In the genomic region with DNA sequence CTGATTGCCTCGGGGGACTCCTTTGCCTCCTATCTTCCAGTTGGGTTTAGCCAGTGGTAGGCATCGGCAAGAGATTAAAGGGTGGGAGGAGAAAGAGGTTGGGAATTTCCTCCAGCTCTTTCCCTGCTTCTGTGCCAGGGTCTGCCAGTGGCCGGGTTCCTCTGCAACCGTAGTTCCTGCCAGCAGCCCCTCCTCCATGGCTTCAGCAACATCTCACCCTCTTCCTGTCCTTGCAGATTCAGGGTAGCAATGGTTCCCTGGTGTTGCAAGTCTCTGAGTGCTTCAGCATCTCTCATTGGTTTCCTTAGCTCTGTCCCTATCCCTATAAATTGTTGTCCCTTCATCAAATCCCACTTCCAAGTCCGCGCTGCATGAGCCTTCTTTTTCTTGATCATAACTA, we compare ENCODE assay signal across 24 cellular contexts.
DNase-seq lines count a peak whose midpoint lies in the region; ATAC-seq, FAIRE-seq and TF ChIP-seq lines count a peak whose summit lies in the region.
"Had no signal": no experiment of that assay in that cellular context is flagged by ENCODE, and none has a peak within 500 bp of the region (broad histone marks: within the 10 kb centered on the region; RNA-seq: fewer than 3 reads in every experiment).

No MANE protein-coding gene starts in this region.

- no peak for TF ChIP-seq POLR2A in Peyer's patch (IDR thresholded peaks at IDR 0.05)

- no peak for TF ChIP-seq CTCF in natural killer cell (IDR thresholded peaks at IDR 0.05)
- no peak for TF ChIP-seq CTCF in D721Med (IDR thresholded peaks at IDR 0.05; ENCODE audit: insufficient read depth, missing control alignments)
- no peak for TF ChIP-seq CTCF in Peyer's patch (IDR thresholded peaks at IDR 0.05)

- intact Hi-C loops in activated T-helper 1 cell treated with anti-CD3 and anti-CD28 coated beads, Interleukin-12 subunit alpha, Interleukin-12 subunit beta, Interleukin-2, Interleukin-4 antibody, amounts not matched to agents 30 ng/mL and 10 ng/mL and 1 ng/mL, durations not matched to agents 14 hours and 24 hours and 36 hours (cut with micrococcal nuclease), result loop anchor here (1.0 to 5.0 kb wide), 8 partner anchors 65 to 470 kb away; no protein-coding TSS in a partner anchor
- intact Hi-C loops in natural killer cell (cut with micrococcal nuclease), result loop anchor here (5.0 to 10.0 kb wide), 2 partner anchors 40 to 102 kb away; no protein-coding TSS in a partner anchor

- peaks cover 0 to 18% (median 3%) of the 10 kb centered on the region in 4 donors for H3K4me1 ChIP-seq in Peyer's patch

- H3K27ac ChIP-seq in Peyer's patch, result no peak overlapping the region
- H3K27ac ChIP-seq: esophagus squamous epithelium, hepatocyte, RWPE1, stomach, VCaP had no signal

- H3K4me1 Mint-ChIP-seq in stimulated activated naive CD8-positive, alpha-beta T cell treated with anti-CD3 and anti-CD28 coated beads, Interleukin-15, Interleukin-2, amounts not matched to agents 100 ng/mL and 50 ng/mL, for 24 hours (ENCODE audit: low read depth), result peaks cover 67% of the 10 kb centered on the region
- H3K4me1 Mint-ChIP-seq in activated T-helper 1 cell treated with anti-CD3 and anti-CD28 coated beads, Interleukin-12 subunit alpha, Interleukin-12 subunit beta, Interleukin-2, Interleukin-4 antibody, amounts not matched to agents 30 ng/mL and 10 ng/mL and 1 ng/mL, durations not matched to agents 14 hours and 24 hours and 36 hours (ENCODE audit: low read depth), result peaks cover 80% of the 10 kb centered on the region
- H3K4me1 Mint-ChIP-seq in natural killer cell, result peaks cover 49 to 58% of the 10 kb centered on the region in 2 donors

- H3K27me3 ChIP-seq in Peyer's patch, result no peaks in the 10 kb centered on the region
- H3K27me3 ChIP-seq: esophagus squamous epithelium, hepatocyte, stomach, thyroid gland had no signal

- peak overlapping the region; percentile 1 for H3K27ac Mint-ChIP-seq in stimulated activated naive CD8-positive, alpha-beta T cell treated with anti-CD3 and anti-CD28 coated beads, Interleukin-15, Interleukin-2, amounts not matched to agents 100 ng/mL and 50 ng/mL, for 24 hours
- H3K27ac Mint-ChIP-seq in activated T-helper 1 cell treated with anti-CD3 and anti-CD28 coated beads, Interleukin-12 subunit alpha, Interleukin-12 subunit beta, Interleukin-2, Interleukin-4 antibody, amounts not matched to agents 30 ng/mL and 10 ng/mL and 1 ng/mL, durations not matched to agents 14 hours and 24 hours and 36 hours, result peak overlapping the region; percentile 69
- H3K27ac Mint-ChIP-seq in natural killer cell, result peak overlapping the region; percentile 74 to 86

- H3K9me3 ChIP-seq in Peyer's patch, result no peaks in the 10 kb centered on the region
- H3K9me3 ChIP-seq: esophagus squamous epithelium, stomach, thyroid gland had no signal

- H3K4me3 ChIP-seq in Peyer's patch, result no peak overlapping the region
- H3K4me3 ChIP-seq: esophagus squamous epithelium, hepatocyte, stomach, thyroid gland had no signal

- no peaks in the 10 kb centered on the region for H3K36me3 Mint-ChIP-seq in stimulated activated naive CD8-positive, alpha-beta T cell treated with anti-CD3 and anti-CD28 coated beads, Interleukin-15, Interleukin-2, amounts not matched to agents 100 ng/mL and 50 ng/mL, for 24 hours (ENCODE audit: low read depth)
- peaks cover 6% of the 10 kb centered on the region for H3K36me3 Mint-ChIP-seq in activated T-helper 1 cell treated with anti-CD3 and anti-CD28 coated beads, Interleukin-12 subunit alpha, Interleukin-12 subunit beta, Interleukin-2, Interleukin-4 antibody, amounts not matched to agents 30 ng/mL and 10 ng/mL and 1 ng/mL, durations not matched to agents 14 hours and 24 hours and 36 hours (ENCODE audit: low read depth)
- no peaks in the 10 kb centered on the region for H3K36me3 Mint-ChIP-seq in natural killer cell

- no peaks in the 10 kb centered on the region for H3K9me3 Mint-ChIP-seq in stimulated activated naive CD8-positive, alpha-beta T cell treated with anti-CD3 and anti-CD28 coated beads, Interleukin-15, Interleukin-2, amounts not matched to agents 100 ng/mL and 50 ng/mL, for 24 hours
- no peaks in the 10 kb centered on the region for H3K9me3 Mint-ChIP-seq in activated T-helper 1 cell treated with anti-CD3 and anti-CD28 coated beads, Interleukin-12 subunit alpha, Interleukin-12 subunit beta, Interleukin-2, Interleukin-4 antibody, amounts not matched to agents 30 ng/mL and 10 ng/mL and 1 ng/mL, durations not matched to agents 14 hours and 24 hours and 36 hours
- no peaks in the 10 kb centered on the region for H3K9me3 Mint-ChIP-seq in natural killer cell

- FAIRE-seq in D721Med (lab: Jason Lieb, UNC), result no peak
- FAIRE-seq: frontal cortex, HTR-8/SVneo had no signal

- H3K4me3 Mint-ChIP-seq in stimulated activated naive CD8-positive, alpha-beta T cell treated with anti-CD3 and anti-CD28 coated beads, Interleukin-15, Interleukin-2, amounts not matched to agents 100 ng/mL and 50 ng/mL, for 24 hours, result no peak overlapping the region
- peak overlapping the region; percentile 20 for H3K4me3 Mint-ChIP-seq in activated T-helper 1 cell treated with anti-CD3 and anti-CD28 coated beads, Interleukin-12 subunit alpha, Interleukin-12 subunit beta, Interleukin-2, Interleukin-4 antibody, amounts not matched to agents 30 ng/mL and 10 ng/mL and 1 ng/mL, durations not matched to agents 14 hours and 24 hours and 36 hours
- H3K4me3 Mint-ChIP-seq in natural killer cell, result peak overlapping the region; percentile 59

- no peak for ATAC-seq in stimulated activated naive CD8-positive, alpha-beta T cell treated with anti-CD3 and anti-CD28 coated beads, Interleukin-15, Interleukin-2, amounts not matched to agents 100 U/mL and 50 U/mL, for 24 hours
- ATAC-seq in natural killer cell, result peak in 2 of 3 donors; percentile 30 to 53

- no peaks in the 10 kb centered on the region for H3K27me3 Mint-ChIP-seq in stimulated activated naive CD8-positive, alpha-beta T cell treated with anti-CD3 and anti-CD28 coated beads, Interleukin-15, Interleukin-2, amounts not matched to agents 100 ng/mL and 50 ng/mL, for 24 hours
- H3K27me3 Mint-ChIP-seq in activated T-helper 1 cell treated with anti-CD3 and anti-CD28 coated beads, Interleukin-12 subunit alpha, Interleukin-12 subunit beta, Interleukin-2, Interleukin-4 antibody, amounts not matched to agents 30 ng/mL and 10 ng/mL and 1 ng/mL, durations not matched to agents 14 hours and 24 hours and 36 hours (ENCODE audit: insufficient read depth), result no peaks in the 10 kb centered on the region
- peaks cover 0 to 12% of the 10 kb centered on the region in 2 donors for H3K27me3 Mint-ChIP-seq in natural killer cell (ENCODE audit: low read depth in 2 of 2)

- no peak for DNase-seq in stimulated activated naive CD8-positive, alpha-beta T cell treated with anti-CD3 and anti-CD28 coated beads, Interleukin-15, Interleukin-2, amounts not matched to agents 100 U/mL and 50 U/mL, for 24 hours
- no peak for DNase-seq in activated T-helper 1 cell treated with anti-CD3 and anti-CD28 coated beads, Interleukin-12 subunit alpha, Interleukin-12 subunit beta, Interleukin-2, Interleukin-4 antibody, amounts not matched to agents 30 ng/mL and 10 ng/mL and 1 ng/mL, durations not matched to agents 14 hours and 24 hours and 36 hours (ENCODE audit: low spot score)
- DNase-seq in natural killer cell (no peak), D721Med (ENCODE audit: insufficient read length, low spot score) (no peak), Peyer's patch (no peak), RPMI8226 (no peak)
- DNase-seq: activated CD4-positive, alpha-beta T cell treated with anti-CD3 and anti-CD28 coated beads for 48 hours; caudate nucleus; COR-L47; esophagus squamous epithelium; GDM1; KG1; mesendoderm; NCI-H1436 treated with DMSO at 0.1 percent for 48 hours; NCI-H345; NCI-H748 treated with DMSO at 0.1 percent for 48 hours; stomach had no signal

- H3K36me3 ChIP-seq in Peyer's patch, result no peaks in the 10 kb centered on the region
- H3K36me3 ChIP-seq: esophagus squamous epithelium, stomach, thyroid gland had no signal

Comparison
In these comparisons a context has a peak if more than half of its experiments do, and no peak if none do; other contexts are left out.
1. H3K27ac Mint-ChIP-seq: peak in every context shown above with its lines; median percentile 80 in natural killer cell; 69 in activated T-helper 1 cell treated with anti-CD3 and anti-CD28 coated beads, Interleukin-12 subunit alpha, Interleukin-12 subunit beta, Interleukin-2, Interleukin-4 antibody, amounts not matched to agents 30 ng/mL and 10 ng/mL and 1 ng/mL, durations not matched to agents 14 hours and 24 hours and 36 hours; 1 in stimulated activated naive CD8-positive, alpha-beta T cell treated with anti-CD3 and anti-CD28 coated beads, Interleukin-15, Interleukin-2, amounts not matched to agents 100 ng/mL and 50 ng/mL, for 24 hours.